ENCODE assay signal across 2 cellular contexts in the genomic region with DNA sequence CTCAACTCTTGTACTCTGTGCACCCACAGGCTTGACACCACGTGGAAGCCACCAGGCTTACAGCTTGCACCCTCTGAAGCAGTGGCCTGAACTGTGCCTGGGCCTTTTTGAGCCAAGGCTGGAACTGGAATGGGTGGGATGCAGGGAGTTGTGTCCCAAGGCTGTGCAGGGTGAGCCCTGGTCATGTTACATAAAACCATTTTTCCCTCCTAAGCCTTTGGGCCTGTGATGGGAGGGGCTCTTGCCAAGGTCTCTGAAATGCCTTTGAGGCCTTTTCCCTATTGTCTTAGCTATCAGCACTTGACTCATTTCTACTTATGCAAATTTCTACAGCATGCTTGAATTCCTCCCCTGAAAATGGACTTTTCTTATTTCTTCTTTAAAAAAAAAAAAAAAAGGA.
A peak's percentile ranks its signal among the peaks of the same experiment; 100 is the strongest.
TF ChIP-seq lines count a peak whose summit lies in the region.

No MANE protein-coding gene starts in this region.

TF ChIP-seq in HEK293, 187 proteins besides CTCF, POLR2A, EP300 and RAD21 (continued from another document):
- TF ChIP-seq ZNF585B (tag by site-specific recombination; IDR thresholded peaks at IDR 0.05) = peak; percentile 57

TF ChIP-seq in K562, 482 proteins besides CTCF, POLR2A, EP300 and RAD21:
- TF ChIP-seq, protein P1, sequence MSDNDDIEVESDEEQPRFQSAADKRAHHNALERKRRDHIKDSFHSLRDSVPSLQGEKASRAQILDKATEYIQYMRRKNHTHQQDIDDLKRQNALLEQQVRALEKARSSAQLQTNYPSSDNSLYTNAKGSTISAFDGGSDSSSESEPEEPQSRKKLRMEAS (CRISPR knock-in tag; IDR thresholded peaks at IDR 0.05) = no peak
- TF ChIP-seq ZFP36 (IDR thresholded peaks at IDR 0.05; ENCODE audit: low read depth, low read length, partially characterized antibody) = peak; percentile 52
